Comparison of ENCODE assay signal across 20 cellular contexts in genomic region chr13:41509996-41510395, GRCh38.
"Had no signal": no experiment of that assay in that cellular context is flagged by ENCODE, and none has a peak within 500 bp of the region (broad histone marks: within the 10 kb centered on the region; RNA-seq: fewer than 3 reads in every experiment).

No MANE protein-coding gene starts in this region.

- H3K27ac ChIP-seq: SJSA1, SK-N-MC had no signal

- H3K27me3 ChIP-seq: SJSA1 had no signal

- H3K4me3 ChIP-seq: SJSA1, SK-N-MC had no signal

- H3K36me3 ChIP-seq: SJSA1 had no signal

- H3K9me3 ChIP-seq: SJSA1 had no signal

- DNase-seq: KBM-7, NCI-H1092, NCI-H1105 treated with DMSO at 0.1 percent for 48 hours, NCI-H1417 treated with DMSO at 0.1 percent for 48 hours, NCI-H146, NCI-H1694 treated with DMSO at 0.1 percent for 48 hours, NCI-H1930, NCI-H2081, NCI-H2107, NCI-H2171, NCI-H226, NCI-H446, NCI-H510A, NCI-H524 treated with DMSO at 0.1 percent for 48 hours, NCI-H69, NCI-H774, PC-3, SIG-M5 had no signal
